1 cellular context compared by ENCODE assay signal in genomic region chr18:22933206-22933957, GRCh38.
TF ChIP-seq lines count a peak whose summit lies in the region.

RBBP8 (plus strand) TSS chr18:22933328; CDS start chr18:22936852, 3,524 bp downstream.

TF ChIP-seq in HepG2, 621 proteins besides CTCF, POLR2A, EP300 and RAD21 (continued from another document and continues in another):
- TF ChIP-seq, protein P1, sequence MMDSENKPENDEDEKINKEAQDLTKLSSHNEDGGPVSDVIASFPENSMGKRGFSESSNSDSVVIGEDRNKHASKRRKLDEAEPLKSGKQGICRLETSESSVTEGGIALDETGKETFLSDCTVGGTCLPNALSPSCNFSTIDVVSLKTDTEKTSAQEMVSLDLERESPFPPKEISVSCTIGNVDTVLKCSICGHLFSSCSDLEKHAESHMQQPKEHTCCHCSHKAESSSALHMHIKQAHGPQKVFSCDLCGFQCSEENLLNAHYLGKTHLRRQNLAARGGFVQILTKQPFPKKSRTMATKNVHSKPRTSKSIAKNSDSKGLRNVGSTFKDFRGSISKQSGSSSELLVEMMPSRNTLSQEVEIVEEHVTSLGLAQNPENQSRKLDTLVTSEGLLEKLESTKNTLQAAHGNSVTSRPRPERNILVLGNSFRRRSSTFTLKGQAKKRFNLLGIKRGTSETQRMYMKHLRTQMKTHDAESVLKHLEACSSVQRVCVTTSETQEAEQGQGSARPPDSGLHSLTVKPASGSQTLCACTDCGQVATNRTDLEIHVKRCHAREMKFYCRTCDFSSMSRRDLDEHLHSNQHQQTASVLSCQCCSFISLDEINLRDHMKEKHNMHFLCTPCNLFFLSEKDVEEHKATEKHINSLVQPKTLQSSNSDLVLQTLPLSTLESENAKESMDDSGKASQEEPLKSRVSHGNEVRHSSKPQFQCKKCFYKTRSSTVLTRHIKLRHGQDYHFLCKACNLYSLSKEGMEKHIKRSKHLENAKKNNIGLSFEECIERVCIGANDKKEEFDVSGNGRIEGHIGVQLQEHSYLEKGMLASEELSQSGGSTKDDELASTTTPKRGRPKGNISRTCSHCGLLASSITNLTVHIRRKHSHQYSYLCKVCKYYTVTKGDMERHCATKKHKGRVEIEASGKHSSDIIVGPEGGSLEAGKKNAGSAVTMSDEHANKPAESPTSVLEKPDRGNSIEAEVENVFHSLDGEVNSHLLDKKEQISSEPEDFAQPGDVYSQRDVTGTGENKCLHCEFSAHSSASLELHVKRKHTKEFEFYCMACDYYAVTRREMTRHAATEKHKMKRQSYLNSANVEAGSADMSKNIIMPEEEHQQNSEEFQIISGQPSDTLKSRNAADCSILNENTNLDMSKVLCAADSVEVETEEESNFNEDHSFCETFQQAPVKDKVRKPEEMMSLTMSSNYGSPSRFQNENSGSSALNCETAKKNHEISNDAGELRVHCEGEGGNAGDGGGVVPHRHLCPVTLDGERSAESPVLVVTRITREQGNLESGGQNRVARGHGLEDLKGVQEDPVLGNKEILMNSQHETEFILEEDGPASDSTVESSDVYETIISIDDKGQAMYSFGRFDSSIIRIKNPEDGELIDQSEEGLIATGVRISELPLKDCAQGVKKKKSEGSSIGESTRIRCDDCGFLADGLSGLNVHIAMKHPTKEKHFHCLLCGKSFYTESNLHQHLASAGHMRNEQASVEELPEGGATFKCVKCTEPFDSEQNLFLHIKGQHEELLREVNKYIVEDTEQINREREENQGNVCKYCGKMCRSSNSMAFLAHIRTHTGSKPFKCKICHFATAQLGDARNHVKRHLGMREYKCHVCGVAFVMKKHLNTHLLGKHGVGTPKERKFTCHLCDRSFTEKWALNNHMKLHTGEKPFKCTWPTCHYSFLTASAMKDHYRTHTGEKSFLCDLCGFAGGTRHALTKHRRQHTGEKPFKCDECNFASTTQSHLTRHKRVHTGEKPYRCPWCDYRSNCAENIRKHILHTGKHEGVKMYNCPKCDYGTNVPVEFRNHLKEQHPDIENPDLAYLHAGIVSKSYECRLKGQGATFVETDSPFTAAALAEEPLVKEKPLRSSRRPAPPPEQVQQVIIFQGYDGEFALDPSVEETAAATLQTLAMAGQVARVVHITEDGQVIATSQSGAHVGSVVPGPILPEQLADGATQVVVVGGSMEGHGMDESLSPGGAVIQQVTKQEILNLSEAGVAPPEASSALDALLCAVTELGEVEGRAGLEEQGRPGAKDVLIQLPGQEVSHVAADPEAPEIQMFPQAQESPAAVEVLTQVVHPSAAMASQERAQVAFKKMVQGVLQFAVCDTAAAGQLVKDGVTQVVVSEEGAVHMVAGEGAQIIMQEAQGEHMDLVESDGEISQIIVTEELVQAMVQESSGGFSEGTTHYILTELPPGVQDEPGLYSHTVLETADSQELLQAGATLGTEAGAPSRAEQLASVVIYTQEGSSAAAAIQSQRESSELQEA (CRISPR knock-in tag; IDR thresholded peaks at IDR 0.05; ENCODE audit: not compliant biosample characterization), result peak; percentile 14
- no peak for TF ChIP-seq GPBP1L1 (CRISPR knock-in tag; IDR thresholded peaks at IDR 0.05)
- TF ChIP-seq, protein P2, sequence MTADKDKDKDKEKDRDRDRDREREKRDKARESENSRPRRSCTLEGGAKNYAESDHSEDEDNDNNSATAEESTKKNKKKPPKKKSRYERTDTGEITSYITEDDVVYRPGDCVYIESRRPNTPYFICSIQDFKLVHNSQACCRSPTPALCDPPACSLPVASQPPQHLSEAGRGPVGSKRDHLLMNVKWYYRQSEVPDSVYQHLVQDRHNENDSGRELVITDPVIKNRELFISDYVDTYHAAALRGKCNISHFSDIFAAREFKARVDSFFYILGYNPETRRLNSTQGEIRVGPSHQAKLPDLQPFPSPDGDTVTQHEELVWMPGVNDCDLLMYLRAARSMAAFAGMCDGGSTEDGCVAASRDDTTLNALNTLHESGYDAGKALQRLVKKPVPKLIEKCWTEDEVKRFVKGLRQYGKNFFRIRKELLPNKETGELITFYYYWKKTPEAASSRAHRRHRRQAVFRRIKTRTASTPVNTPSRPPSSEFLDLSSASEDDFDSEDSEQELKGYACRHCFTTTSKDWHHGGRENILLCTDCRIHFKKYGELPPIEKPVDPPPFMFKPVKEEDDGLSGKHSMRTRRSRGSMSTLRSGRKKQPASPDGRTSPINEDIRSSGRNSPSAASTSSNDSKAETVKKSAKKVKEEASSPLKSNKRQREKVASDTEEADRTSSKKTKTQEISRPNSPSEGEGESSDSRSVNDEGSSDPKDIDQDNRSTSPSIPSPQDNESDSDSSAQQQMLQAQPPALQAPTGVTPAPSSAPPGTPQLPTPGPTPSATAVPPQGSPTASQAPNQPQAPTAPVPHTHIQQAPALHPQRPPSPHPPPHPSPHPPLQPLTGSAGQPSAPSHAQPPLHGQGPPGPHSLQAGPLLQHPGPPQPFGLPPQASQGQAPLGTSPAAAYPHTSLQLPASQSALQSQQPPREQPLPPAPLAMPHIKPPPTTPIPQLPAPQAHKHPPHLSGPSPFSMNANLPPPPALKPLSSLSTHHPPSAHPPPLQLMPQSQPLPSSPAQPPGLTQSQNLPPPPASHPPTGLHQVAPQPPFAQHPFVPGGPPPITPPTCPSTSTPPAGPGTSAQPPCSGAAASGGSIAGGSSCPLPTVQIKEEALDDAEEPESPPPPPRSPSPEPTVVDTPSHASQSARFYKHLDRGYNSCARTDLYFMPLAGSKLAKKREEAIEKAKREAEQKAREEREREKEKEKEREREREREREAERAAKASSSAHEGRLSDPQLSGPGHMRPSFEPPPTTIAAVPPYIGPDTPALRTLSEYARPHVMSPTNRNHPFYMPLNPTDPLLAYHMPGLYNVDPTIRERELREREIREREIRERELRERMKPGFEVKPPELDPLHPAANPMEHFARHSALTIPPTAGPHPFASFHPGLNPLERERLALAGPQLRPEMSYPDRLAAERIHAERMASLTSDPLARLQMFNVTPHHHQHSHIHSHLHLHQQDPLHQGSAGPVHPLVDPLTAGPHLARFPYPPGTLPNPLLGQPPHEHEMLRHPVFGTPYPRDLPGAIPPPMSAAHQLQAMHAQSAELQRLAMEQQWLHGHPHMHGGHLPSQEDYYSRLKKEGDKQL (CRISPR knock-in tag; IDR thresholded peaks at IDR 0.05; ENCODE audit: low read depth), result no peak
- TF ChIP-seq KAT2B (IDR thresholded peaks at IDR 0.05; ENCODE audit: borderline replicate concordance, low read depth, low read length), result no peak
- no peak for TF ChIP-seq ZBTB8A (CRISPR knock-in tag; IDR thresholded peaks at IDR 0.05; ENCODE audit: borderline replicate concordance, low read depth)
- no peak for TF ChIP-seq XRCC5 (optimal IDR thresholded peaks at IDR 0.05; ENCODE audit: low read length)
- TF ChIP-seq NFYC (CRISPR knock-in tag; IDR thresholded peaks at IDR 0.05), result no peak
- no peak for TF ChIP-seq TAF15 (IDR thresholded peaks at IDR 0.05; ENCODE audit: low read depth, low read length, poor library complexity, severe bottlenecking)
- no peak for TF ChIP-seq MLLT10 (CRISPR knock-in tag; IDR thresholded peaks at IDR 0.05)
- no peak for TF ChIP-seq PCBP2 (optimal IDR thresholded peaks at IDR 0.05; ENCODE audit: low read depth, low read length, poor library complexity, severe bottlenecking)
- TF ChIP-seq STAT6 (CRISPR knock-in tag; IDR thresholded peaks at IDR 0.05; ENCODE audit: borderline replicate concordance), result no peak; the same call in 1 of the 2 replicates
- no peak for TF ChIP-seq EHMT2 (IDR thresholded peaks at IDR 0.05; ENCODE audit: borderline replicate concordance, low read depth, low read length)
- no peak for TF ChIP-seq ZNF282 (IDR thresholded peaks at IDR 0.05; ENCODE audit: partially characterized antibody)
- TF ChIP-seq TEAD2 (CRISPR knock-in tag; IDR thresholded peaks at IDR 0.05), result no peak
- TF ChIP-seq ZNF260 (CRISPR knock-in tag; IDR thresholded peaks at IDR 0.05; ENCODE audit: borderline replicate concordance, low read depth), result no peak
- TF ChIP-seq SNAPC2 (CRISPR knock-in tag; IDR thresholded peaks at IDR 0.05), result no peak
- TF ChIP-seq TFE3 (CRISPR knock-in tag; IDR thresholded peaks at IDR 0.05), result peak; percentile 63; the same call in 1 of the 2 replicates
- TF ChIP-seq, protein P3, sequence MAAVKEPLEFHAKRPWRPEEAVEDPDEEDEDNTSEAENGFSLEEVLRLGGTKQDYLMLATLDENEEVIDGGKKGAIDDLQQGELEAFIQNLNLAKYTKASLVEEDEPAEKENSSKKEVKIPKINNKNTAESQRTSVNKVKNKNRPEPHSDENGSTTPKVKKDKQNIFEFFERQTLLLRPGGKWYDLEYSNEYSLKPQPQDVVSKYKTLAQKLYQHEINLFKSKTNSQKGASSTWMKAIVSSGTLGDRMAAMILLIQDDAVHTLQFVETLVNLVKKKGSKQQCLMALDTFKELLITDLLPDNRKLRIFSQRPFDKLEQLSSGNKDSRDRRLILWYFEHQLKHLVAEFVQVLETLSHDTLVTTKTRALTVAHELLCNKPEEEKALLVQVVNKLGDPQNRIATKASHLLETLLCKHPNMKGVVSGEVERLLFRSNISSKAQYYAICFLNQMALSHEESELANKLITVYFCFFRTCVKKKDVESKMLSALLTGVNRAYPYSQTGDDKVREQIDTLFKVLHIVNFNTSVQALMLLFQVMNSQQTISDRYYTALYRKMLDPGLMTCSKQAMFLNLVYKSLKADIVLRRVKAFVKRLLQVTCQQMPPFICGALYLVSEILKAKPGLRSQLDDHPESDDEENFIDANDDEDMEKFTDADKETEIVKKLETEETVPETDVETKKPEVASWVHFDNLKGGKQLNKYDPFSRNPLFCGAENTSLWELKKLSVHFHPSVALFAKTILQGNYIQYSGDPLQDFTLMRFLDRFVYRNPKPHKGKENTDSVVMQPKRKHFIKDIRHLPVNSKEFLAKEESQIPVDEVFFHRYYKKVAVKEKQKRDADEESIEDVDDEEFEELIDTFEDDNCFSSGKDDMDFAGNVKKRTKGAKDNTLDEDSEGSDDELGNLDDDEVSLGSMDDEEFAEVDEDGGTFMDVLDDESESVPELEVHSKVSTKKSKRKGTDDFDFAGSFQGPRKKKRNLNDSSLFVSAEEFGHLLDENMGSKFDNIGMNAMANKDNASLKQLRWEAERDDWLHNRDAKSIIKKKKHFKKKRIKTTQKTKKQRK (IDR thresholded peaks at IDR 0.05; ENCODE audit: low read length), result no peak
- TF ChIP-seq TIGD3 (CRISPR knock-in tag; IDR thresholded peaks at IDR 0.05; ENCODE audit: borderline replicate concordance), result no peak
- no peak for TF ChIP-seq MTF2 (CRISPR knock-in tag; IDR thresholded peaks at IDR 0.05; ENCODE audit: borderline replicate concordance)
- no peak for TF ChIP-seq PBX2 (CRISPR knock-in tag; IDR thresholded peaks at IDR 0.05)
- no peak for TF ChIP-seq ADNP (CRISPR knock-in tag; IDR thresholded peaks at IDR 0.05)
- TF ChIP-seq TFDP1 (CRISPR knock-in tag; IDR thresholded peaks at IDR 0.05; ENCODE audit: borderline replicate concordance), result peak; percentile 94
